ENCODE assay signal across 1 cellular context in the genomic region with DNA sequence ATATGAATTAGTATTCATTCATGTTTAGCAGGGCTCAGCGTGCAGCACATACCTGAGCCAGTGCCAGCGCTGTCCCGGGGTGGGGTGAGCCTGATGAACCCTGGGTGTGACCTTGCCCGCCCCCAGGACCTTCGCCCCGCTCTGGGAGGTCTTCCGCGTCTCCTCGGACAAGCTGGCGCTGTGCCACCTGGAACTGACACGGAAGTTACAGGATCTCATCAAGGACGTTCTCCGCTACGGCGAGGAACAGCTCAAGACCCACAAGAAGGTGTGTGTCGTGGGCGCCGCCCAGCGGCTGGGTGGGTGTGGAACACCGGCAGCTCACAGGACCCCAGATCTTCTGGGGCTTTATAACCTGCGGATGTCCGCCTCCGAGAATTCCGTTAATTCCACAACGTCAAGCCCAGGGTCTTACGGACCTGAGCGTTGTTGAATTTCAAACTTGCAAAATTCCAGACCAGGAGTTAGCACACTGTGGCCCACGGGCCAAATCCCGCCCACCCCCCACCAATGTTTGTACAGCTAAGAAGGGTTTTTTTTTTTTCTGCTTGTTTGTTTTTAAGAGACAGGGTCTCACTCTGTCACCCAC.
A peak's percentile ranks its signal among the peaks of the same experiment; 100 is the strongest.
TF ChIP-seq lines count a peak whose summit lies in the region.

No MANE protein-coding gene starts in this region.

TF ChIP-seq in HEK293, 187 proteins besides CTCF, POLR2A, EP300 and RAD21 (continued from another document):
- TF ChIP-seq, protein P1, sequence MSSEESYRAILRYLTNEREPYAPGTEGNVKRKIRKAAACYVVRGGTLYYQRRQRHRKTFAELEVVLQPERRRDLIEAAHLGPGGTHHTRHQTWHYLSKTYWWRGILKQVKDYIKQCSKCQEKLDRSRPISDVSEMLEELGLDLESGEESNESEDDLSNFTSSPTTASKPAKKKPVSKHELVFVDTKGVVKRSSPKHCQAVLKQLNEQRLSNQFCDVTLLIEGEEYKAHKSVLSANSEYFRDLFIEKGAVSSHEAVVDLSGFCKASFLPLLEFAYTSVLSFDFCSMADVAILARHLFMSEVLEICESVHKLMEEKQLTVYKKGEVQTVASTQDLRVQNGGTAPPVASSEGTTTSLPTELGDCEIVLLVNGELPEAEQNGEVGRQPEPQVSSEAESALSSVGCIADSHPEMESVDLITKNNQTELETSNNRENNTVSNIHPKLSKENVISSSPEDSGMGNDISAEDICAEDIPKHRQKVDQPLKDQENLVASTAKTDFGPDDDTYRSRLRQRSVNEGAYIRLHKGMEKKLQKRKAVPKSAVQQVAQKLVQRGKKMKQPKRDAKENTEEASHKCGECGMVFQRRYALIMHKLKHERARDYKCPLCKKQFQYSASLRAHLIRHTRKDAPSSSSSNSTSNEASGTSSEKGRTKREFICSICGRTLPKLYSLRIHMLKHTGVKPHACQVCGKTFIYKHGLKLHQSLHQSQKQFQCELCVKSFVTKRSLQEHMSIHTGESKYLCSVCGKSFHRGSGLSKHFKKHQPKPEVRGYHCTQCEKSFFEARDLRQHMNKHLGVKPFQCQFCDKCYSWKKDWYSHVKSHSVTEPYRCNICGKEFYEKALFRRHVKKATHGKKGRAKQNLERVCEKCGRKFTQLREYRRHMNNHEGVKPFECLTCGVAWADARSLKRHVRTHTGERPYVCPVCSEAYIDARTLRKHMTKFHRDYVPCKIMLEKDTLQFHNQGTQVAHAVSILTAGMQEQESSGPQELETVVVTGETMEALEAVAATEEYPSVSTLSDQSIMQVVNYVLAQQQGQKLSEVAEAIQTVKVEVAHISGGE (tag by site-specific recombination; conservative IDR thresholded peaks at IDR 0.05; ENCODE audit: low read depth) = no peak
- peak; percentile 11; the same call in 1 of the 2 replicates for TF ChIP-seq FEZF1 (tag by site-specific recombination; IDR thresholded peaks at IDR 0.05)
- peak; percentile 43; the same call in 1 of the 2 replicates for TF ChIP-seq SP7 (tag by site-specific recombination; IDR thresholded peaks at IDR 0.05)
- no peak for TF ChIP-seq ZNF426 (tag by site-specific recombination; IDR thresholded peaks at IDR 0.05)
- TF ChIP-seq, protein P2, sequence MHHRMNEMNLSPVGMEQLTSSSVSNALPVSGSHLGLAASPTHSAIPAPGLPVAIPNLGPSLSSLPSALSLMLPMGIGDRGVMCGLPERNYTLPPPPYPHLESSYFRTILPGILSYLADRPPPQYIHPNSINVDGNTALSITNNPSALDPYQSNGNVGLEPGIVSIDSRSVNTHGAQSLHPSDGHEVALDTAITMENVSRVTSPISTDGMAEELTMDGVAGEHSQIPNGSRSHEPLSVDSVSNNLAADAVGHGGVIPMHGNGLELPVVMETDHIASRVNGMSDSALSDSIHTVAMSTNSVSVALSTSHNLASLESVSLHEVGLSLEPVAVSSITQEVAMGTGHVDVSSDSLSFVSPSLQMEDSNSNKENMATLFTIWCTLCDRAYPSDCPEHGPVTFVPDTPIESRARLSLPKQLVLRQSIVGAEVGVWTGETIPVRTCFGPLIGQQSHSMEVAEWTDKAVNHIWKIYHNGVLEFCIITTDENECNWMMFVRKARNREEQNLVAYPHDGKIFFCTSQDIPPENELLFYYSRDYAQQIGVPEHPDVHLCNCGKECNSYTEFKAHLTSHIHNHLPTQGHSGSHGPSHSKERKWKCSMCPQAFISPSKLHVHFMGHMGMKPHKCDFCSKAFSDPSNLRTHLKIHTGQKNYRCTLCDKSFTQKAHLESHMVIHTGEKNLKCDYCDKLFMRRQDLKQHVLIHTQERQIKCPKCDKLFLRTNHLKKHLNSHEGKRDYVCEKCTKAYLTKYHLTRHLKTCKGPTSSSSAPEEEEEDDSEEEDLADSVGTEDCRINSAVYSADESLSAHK (tag by site-specific recombination; IDR thresholded peaks at IDR 0.05) = no peak
- TF ChIP-seq, protein P3, sequence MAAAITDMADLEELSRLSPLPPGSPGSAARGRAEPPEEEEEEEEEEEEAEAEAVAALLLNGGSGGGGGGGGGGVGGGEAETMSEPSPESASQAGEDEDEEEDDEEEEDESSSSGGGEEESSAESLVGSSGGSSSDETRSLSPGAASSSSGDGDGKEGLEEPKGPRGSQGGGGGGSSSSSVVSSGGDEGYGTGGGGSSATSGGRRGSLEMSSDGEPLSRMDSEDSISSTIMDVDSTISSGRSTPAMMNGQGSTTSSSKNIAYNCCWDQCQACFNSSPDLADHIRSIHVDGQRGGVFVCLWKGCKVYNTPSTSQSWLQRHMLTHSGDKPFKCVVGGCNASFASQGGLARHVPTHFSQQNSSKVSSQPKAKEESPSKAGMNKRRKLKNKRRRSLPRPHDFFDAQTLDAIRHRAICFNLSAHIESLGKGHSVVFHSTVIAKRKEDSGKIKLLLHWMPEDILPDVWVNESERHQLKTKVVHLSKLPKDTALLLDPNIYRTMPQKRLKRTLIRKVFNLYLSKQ (tag by site-specific recombination; IDR thresholded peaks at IDR 0.05; ENCODE audit: borderline replicate concordance) = no peak
- no peak for TF ChIP-seq ZNF510 (tag by site-specific recombination; IDR thresholded peaks at IDR 0.05; ENCODE audit: insufficient replicate concordance)
- TF ChIP-seq ZNF146 (tag by site-specific recombination; IDR thresholded peaks at IDR 0.05) = no peak
- TF ChIP-seq, protein P4, sequence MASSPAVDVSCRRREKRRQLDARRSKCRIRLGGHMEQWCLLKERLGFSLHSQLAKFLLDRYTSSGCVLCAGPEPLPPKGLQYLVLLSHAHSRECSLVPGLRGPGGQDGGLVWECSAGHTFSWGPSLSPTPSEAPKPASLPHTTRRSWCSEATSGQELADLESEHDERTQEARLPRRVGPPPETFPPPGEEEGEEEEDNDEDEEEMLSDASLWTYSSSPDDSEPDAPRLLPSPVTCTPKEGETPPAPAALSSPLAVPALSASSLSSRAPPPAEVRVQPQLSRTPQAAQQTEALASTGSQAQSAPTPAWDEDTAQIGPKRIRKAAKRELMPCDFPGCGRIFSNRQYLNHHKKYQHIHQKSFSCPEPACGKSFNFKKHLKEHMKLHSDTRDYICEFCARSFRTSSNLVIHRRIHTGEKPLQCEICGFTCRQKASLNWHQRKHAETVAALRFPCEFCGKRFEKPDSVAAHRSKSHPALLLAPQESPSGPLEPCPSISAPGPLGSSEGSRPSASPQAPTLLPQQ (tag by site-specific recombination; IDR thresholded peaks at IDR 0.05) = peak; percentile 46; the same call in 1 of the 2 replicates
- TF ChIP-seq ZNF202 (tag by site-specific recombination; IDR thresholded peaks at IDR 0.05; ENCODE audit: borderline replicate concordance) = no peak
- TF ChIP-seq, protein P5, sequence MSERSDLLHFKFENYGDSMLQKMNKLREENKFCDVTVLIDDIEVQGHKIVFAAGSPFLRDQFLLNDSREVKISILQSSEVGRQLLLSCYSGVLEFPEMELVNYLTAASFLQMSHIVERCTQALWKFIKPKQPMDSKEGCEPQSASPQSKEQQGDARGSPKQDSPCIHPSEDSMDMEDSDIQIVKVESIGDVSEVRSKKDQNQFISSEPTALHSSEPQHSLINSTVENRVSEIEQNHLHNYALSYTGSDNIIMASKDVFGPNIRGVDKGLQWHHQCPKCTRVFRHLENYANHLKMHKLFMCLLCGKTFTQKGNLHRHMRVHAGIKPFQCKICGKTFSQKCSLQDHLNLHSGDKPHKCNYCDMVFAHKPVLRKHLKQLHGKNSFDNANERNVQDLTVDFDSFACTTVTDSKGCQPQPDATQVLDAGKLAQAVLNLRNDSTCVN (tag by site-specific recombination; optimal IDR thresholded peaks at IDR 0.05) = peak; percentile 25
- peak; percentile 31; the same call in 1 of the 2 replicates for TF ChIP-seq ZIC2 (tag by site-specific recombination; IDR thresholded peaks at IDR 0.05)
- peak; percentile 62; the same call in 1 of the 2 replicates for TF ChIP-seq BCL11B (tag by site-specific recombination; IDR thresholded peaks at IDR 0.05; ENCODE audit: low read depth)
- TF ChIP-seq TCF7L2 (IDR thresholded peaks at IDR 0.05; ENCODE audit: borderline replicate concordance, low read depth, low read length) = no peak
- peak; percentile 57 for TF ChIP-seq ZBTB17 (tag by site-specific recombination; IDR thresholded peaks at IDR 0.05)
- TF ChIP-seq GLIS1 (tag by site-specific recombination; IDR thresholded peaks at IDR 0.05) = peak; percentile 94
- TF ChIP-seq SP2 (tag by site-specific recombination; IDR thresholded peaks at IDR 0.05) = peak; percentile 37; the same call in 1 of the 2 replicates
- TF ChIP-seq, protein P6, sequence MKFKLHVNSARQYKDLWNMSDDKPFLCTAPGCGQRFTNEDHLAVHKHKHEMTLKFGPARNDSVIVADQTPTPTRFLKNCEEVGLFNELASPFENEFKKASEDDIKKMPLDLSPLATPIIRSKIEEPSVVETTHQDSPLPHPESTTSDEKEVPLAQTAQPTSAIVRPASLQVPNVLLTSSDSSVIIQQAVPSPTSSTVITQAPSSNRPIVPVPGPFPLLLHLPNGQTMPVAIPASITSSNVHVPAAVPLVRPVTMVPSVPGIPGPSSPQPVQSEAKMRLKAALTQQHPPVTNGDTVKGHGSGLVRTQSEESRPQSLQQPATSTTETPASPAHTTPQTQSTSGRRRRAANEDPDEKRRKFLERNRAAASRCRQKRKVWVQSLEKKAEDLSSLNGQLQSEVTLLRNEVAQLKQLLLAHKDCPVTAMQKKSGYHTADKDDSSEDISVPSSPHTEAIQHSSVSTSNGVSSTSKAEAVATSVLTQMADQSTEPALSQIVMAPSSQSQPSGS (tag by site-specific recombination; IDR thresholded peaks at IDR 0.05; ENCODE audit: low read depth) = no peak
- TF ChIP-seq ZNF214 (tag by site-specific recombination; IDR thresholded peaks at IDR 0.05; ENCODE audit: borderline replicate concordance) = no peak
- TF ChIP-seq ZNF830 (tag by site-specific recombination; IDR thresholded peaks at IDR 0.05; ENCODE audit: low read depth) = no peak
- peak; percentile 97 for TF ChIP-seq ZNF335 (tag by site-specific recombination; conservative IDR thresholded peaks at IDR 0.05)
